In the genomic region with DNA sequence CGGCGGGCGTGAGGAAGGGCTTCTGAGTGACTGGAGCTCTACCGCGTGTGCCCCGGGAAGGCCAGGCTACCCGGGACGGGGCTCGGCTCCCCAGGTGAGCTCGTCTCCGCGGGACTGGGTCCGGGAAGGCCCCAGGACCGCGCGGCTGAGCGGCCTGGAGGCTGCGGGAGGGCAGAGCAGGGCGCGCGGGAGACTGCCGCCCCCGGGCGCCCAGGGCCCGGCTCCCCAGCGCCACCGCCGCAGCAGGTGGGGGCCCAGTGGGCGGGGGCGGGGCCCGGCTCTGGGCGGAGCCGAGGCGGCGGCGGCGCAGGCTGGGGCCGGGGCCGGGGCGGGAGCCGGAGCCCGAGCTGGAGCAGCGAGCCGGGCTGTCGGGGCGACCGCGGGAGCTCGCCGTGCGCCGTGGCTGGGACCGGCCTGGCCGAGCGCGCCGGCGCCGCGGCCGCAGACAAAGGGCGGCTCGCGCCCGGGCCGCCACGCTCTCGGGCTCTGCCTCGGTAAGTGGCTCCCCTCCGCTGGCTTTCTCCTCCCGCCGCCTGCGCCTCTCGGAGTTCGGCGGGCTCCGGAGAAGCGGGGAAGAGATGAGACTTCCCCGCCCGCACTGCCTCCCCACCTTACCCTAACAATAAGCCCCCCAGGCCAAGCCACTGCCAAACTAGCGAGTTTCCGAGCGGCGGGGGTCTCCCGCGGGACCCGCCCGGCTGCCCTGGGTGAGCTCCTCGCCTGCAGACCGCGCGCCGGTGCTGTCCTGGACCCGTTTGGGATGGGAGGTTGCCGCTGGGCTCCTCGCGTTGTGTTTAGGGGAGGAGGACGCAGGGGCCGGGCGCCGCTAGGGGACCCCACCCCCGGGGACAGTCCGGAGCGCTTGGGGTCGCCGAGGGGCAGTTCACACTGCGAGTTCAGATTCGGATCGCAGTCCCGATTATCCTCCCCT, we compare ENCODE assay signal across 8 cellular contexts. TPM values are rescaled to one million over a fixed set of nuclear protein-coding genes. Genes with fewer than 3 reads are reported as not detected.
A peak's percentile ranks its signal among the peaks of the same experiment; 100 is the strongest.
DNase-seq lines count a peak whose midpoint lies in the region; ATAC-seq and TF ChIP-seq lines count a peak whose summit lies in the region.

A gene (plus strand): TSS at position 338 of the 931 bp plus-strand sequence. CDS start 103,872 bp downstream, outside the sequence.

- peak within 1 kb of the TSS; percentile 25 for H3K4me3 ChIP-seq in AG04450 (ENCODE audit: low read depth, low read length)
- peak within 1 kb of the TSS; percentile 15; the same call in 1 of the 2 replicates for H3K4me3 ChIP-seq in IMR-90 (ENCODE audit: insufficient read depth, low read depth, low read length)

- peak within 1 kb of the TSS; percentile 26 for H3K4me3 Mint-ChIP-seq in activated T-helper 2 cell treated with anti-CD3 and anti-CD28 coated beads, Interferon-gamma antibody, Interleukin-2, Interleukin-4, amounts not matched to agents 10 μg/mL and 5 μg/mL and 100 μg/mL, durations not matched to agents 14 hours and 24 hours and 36 hours (ENCODE audit: low read depth)
- H3K4me3 Mint-ChIP-seq in neural crest cell = peak within 1 kb of the TSS; percentile 90

- H3K27me3 ChIP-seq in AG04450 (ENCODE audit: control insufficient read depth, insufficient read depth, low read length) = peaks cover 40% of the 10 kb centered on the region
- peaks cover 38% of the 10 kb centered on the region for H3K27me3 ChIP-seq in IMR-90 (ENCODE audit: control insufficient read depth, insufficient read depth, low read length)

- H3K79me1 ChIP-seq in IMR-90 (ENCODE audit: low read depth in 1 of 2, low read length in 2 of 2) = no peaks in the 10 kb centered on the region

- peak within 1 kb of the TSS; percentile 59; the same call in 1 of the 2 replicates for H3K4me2 ChIP-seq in IMR-90 (ENCODE audit: low read depth, low read length)

- H3K14ac ChIP-seq in IMR-90 (replicated peaks; ENCODE audit: low read depth, low read length) = no peak within 1 kb of the TSS

- no peak for TF ChIP-seq CTCF in AG04450 (IDR thresholded peaks at IDR 0.05; ENCODE audit: low read depth, low read length)
- no peak for TF ChIP-seq CTCF in IMR-90 (conservative IDR thresholded peaks at IDR 0.05; ENCODE audit: low read depth, low read length)
- peak; percentile 15 for TF ChIP-seq CTCF in neural crest cell (conservative IDR thresholded peaks at IDR 0.05)

- in situ Hi-C loops in IMR-90 (cut with MboI; ENCODE audit: low sequenced_read_pairs) = no loop called here

- no peak within 1 kb of the TSS for H2AK5ac ChIP-seq in IMR-90 (ENCODE audit: low read depth, low read length)

- H4K91ac ChIP-seq in IMR-90 (ENCODE audit: insufficient read depth, low read depth, low read length) = no peak within 1 kb of the TSS

- H2AFZ ChIP-seq in IMR-90 (replicated peaks; ENCODE audit: low read length, poor library complexity) = peak within 1 kb of the TSS; percentile 68

- CTCF ChIA-PET in AG04450 (lab: Charles Lee) (no interaction called here), IMR-90 (lab: Yijun Ruan, JAX) (interaction anchor here (0.6 kb wide), 1 partner anchor 73 kb away, joined by 3 read pairs; no protein-coding TSS in a partner anchor)

- H4K5ac ChIP-seq in IMR-90 (ENCODE audit: low read depth, low read length) = no peak within 1 kb of the TSS

- no peak within 1 kb of the TSS for H2BK5ac ChIP-seq in IMR-90 (ENCODE audit: low read depth, low read length, poor library complexity, severe bottlenecking)

- peaks cover 9% of the 10 kb centered on the region for H3K9me3 Mint-ChIP-seq in activated T-helper 2 cell treated with anti-CD3 and anti-CD28 coated beads, Interferon-gamma antibody, Interleukin-2, Interleukin-4, amounts not matched to agents 10 μg/mL and 5 μg/mL and 100 μg/mL, durations not matched to agents 14 hours and 24 hours and 36 hours
- H3K9me3 Mint-ChIP-seq in neural crest cell = peaks cover 6% of the 10 kb centered on the region

- H4K20me1 ChIP-seq in IMR-90 (ENCODE audit: insufficient read depth, low read length) = no peaks in the 10 kb centered on the region

- dilution Hi-C loops in IMR-90 (cut with HindIII; ENCODE audit: low sequenced_read_pairs, unreplicated experiment) = no loop called here

- no peaks in the 10 kb centered on the region for H3K4me1 ChIP-seq in IMR-90 (ENCODE audit: control insufficient read depth, insufficient read depth, low read length)

- TF ChIP-seq POLR2A in GM18505 (IDR thresholded peaks at IDR 0.05; ENCODE audit: borderline replicate concordance, extremely low read depth, insufficient read depth, insufficient read length) = no peak
- TF ChIP-seq POLR2A in IMR-90 (IDR thresholded peaks at IDR 0.05; ENCODE audit: low read depth, low read length) = no peak

- no peak within 1 kb of the TSS for H3K18ac ChIP-seq in IMR-90 (ENCODE audit: low read depth, low read length)

- 1% methylated on average over 28 of the region's 110 CpGs; no CpG with 5 or more reads in 1 of the 2 experiments for WGBS in IMR-90 (ENCODE audit: extremely low coverage in 2 of 2, insufficient read length in 1 of 2), 2 experiments

- no peak within 1 kb of the TSS for H3K4ac ChIP-seq in IMR-90 (ENCODE audit: low read depth, low read length)

- intact Hi-C loops in IMR-90 (cut with micrococcal nuclease) = no loop called here
- intact Hi-C loops in activated T-helper 2 cell treated with anti-CD3 and anti-CD28 coated beads, Interferon-gamma antibody, Interleukin-2, Interleukin-4, amounts not matched to agents 10 μg/mL and 5 μg/mL and 100 μg/mL, durations not matched to agents 14 hours and 24 hours and 36 hours (cut with micrococcal nuclease) = no loop called here

- peaks cover 70% of the 10 kb centered on the region for H3K27me3 Mint-ChIP-seq in activated T-helper 2 cell treated with anti-CD3 and anti-CD28 coated beads, Interferon-gamma antibody, Interleukin-2, Interleukin-4, amounts not matched to agents 10 μg/mL and 5 μg/mL and 100 μg/mL, durations not matched to agents 14 hours and 24 hours and 36 hours (ENCODE audit: low read depth)
- peaks cover 52% of the 10 kb centered on the region for H3K27me3 Mint-ChIP-seq in neural crest cell (ENCODE audit: low read depth)

- DNase-seq in AG04450 (ENCODE audit: low read depth, low spot score) (no peak), IMR-90 (no peak), glomerular visceral epithelial cell (ENCODE audit: extremely low spot score) (peak; percentile 22), neural crest cell (ENCODE audit: low read depth, low spot score) (peak; percentile 45), foreskin melanocyte (no peak)
- DNase-seq in activated T-helper 2 cell treated with anti-CD3 and anti-CD28 coated beads, Interferon-gamma antibody, Interleukin-2, Interleukin-4, amounts not matched to agents 10 μg/mL and 5 μg/mL and 100 μg/mL, durations not matched to agents 14 hours and 24 hours and 36 hours (ENCODE audit: low spot score) = no peak
- no peak for DNase-seq in activated effector memory CD4-positive, alpha-beta T cell treated with anti-CD3 and anti-CD28 coated beads, Interleukin-2, amount 50 U/mL, for 16 hours

- no peak within 1 kb of the TSS for H4K8ac ChIP-seq in IMR-90 (ENCODE audit: low read depth in 2 of 2, low read length in 2 of 2)

- no peak within 1 kb of the TSS for H2BK15ac ChIP-seq in IMR-90 (ENCODE audit: low read depth, low read length)

- no peak within 1 kb of the TSS for H3K27ac ChIP-seq in AG04450 (ENCODE audit: low read depth, low read length)
- no peak within 1 kb of the TSS for H3K27ac ChIP-seq in IMR-90 (ENCODE audit: insufficient read depth, low read length)

- BruUV-seq in IMR-90 (replicated peaks; lab: Mats Ljungman, UMichigan) = no TSS peak

- H3K4me1 Mint-ChIP-seq in activated T-helper 2 cell treated with anti-CD3 and anti-CD28 coated beads, Interferon-gamma antibody, Interleukin-2, Interleukin-4, amounts not matched to agents 10 μg/mL and 5 μg/mL and 100 μg/mL, durations not matched to agents 14 hours and 24 hours and 36 hours (ENCODE audit: low read depth) = no peaks in the 10 kb centered on the region
- peaks cover 10% of the 10 kb centered on the region for H3K4me1 Mint-ChIP-seq in neural crest cell

- H2AK9ac ChIP-seq in IMR-90 (replicated peaks; ENCODE audit: low read depth, low read length, poor library complexity) = peak within 1 kb of the TSS; percentile 31

- H3K27ac Mint-ChIP-seq in activated T-helper 2 cell treated with anti-CD3 and anti-CD28 coated beads, Interferon-gamma antibody, Interleukin-2, Interleukin-4, amounts not matched to agents 10 μg/mL and 5 μg/mL and 100 μg/mL, durations not matched to agents 14 hours and 24 hours and 36 hours = no peak within 1 kb of the TSS
- peak within 1 kb of the TSS; percentile 91 for H3K27ac Mint-ChIP-seq in neural crest cell (ENCODE audit: unreplicated experiment)

- H3K9me3 ChIP-seq in AG04450 (ENCODE audit: control insufficient read depth, insufficient read depth, low read length) = peaks cover 4% of the 10 kb centered on the region; the same call in 1 of the 2 replicates
- H3K9me3 ChIP-seq in IMR-90 (ENCODE audit: control insufficient read depth, insufficient read depth, low read length) = no peaks in the 10 kb centered on the region

- no peak within 1 kb of the TSS for H3K23ac ChIP-seq in IMR-90 (ENCODE audit: low read depth, low read length)

- no peaks in the 10 kb centered on the region for H3K36me3 ChIP-seq in IMR-90 (ENCODE audit: control insufficient read depth, insufficient read depth, low read length)

- peak; percentile 66 for ATAC-seq in GM18505 (IDR thresholded peaks at IDR 0.05; ENCODE audit: unreplicated experiment)
- ATAC-seq in IMR-90 (ENCODE audit: low read depth) = peak; percentile 86

- H3K56ac ChIP-seq in IMR-90 (ENCODE audit: extremely low read depth, insufficient read depth, low read length) = no peak within 1 kb of the TSS

- no peak within 1 kb of the TSS for H2BK120ac ChIP-seq in IMR-90 (ENCODE audit: low read depth, low read length)

- H3K36me3 Mint-ChIP-seq in activated T-helper 2 cell treated with anti-CD3 and anti-CD28 coated beads, Interferon-gamma antibody, Interleukin-2, Interleukin-4, amounts not matched to agents 10 μg/mL and 5 μg/mL and 100 μg/mL, durations not matched to agents 14 hours and 24 hours and 36 hours (ENCODE audit: low read depth) = no peaks in the 10 kb centered on the region
- H3K36me3 Mint-ChIP-seq in neural crest cell (ENCODE audit: low read depth) = peaks cover 4% of the 10 kb centered on the region

- H3K9ac ChIP-seq in IMR-90 (ENCODE audit: low read depth, low read length) = no peak within 1 kb of the TSS

- no peak for TF ChIP-seq RAD21 in IMR-90 (IDR thresholded peaks at IDR 0.05; ENCODE audit: low read length)

- POLR2A ChIA-PET in AG04450 (lab: Yijun Ruan, JAX) = no interaction called here
- POLR2A ChIA-PET in IMR-90 (lab: Charles Lee; ENCODE audit: unreplicated experiment) = no interaction called here

- no peak within 1 kb of the TSS for H2BK20ac ChIP-seq in IMR-90 (ENCODE audit: low read depth, low read length)

- no peaks in the 10 kb centered on the region for H3K9me1 ChIP-seq in IMR-90 (ENCODE audit: insufficient read depth, low read length)

RNA-seq across cellular contexts. Expression of the gene that starts here (rescaled TPM):
- polyA plus RNA-seq in AG04450 (2011; rRNA removed) (not detected in 2 replicates), IMR-90 (2012; rRNA removed) (not detected in 2 replicates)
- not detected in 2 replicates for polyA minus RNA-seq in AG04450 (2011; rRNA and poly(A)+ RNA removed)
- total RNA-seq in IMR-90 (2012; rRNA removed) (not detected in 2 replicates), neural crest cell (9.1 and 9.3 TPM in 2 replicates)
- polyA plus RNA-seq in IMR-90 (2012; cell fraction: cytosol; rRNA removed) = not detected in 2 replicates
- polyA plus RNA-seq in IMR-90 (2012; cell fraction: nucleus; rRNA removed; ENCODE audit: low replicate concordance) = not detected in 2 replicates
- not detected in 2 replicates for total RNA-seq in activated T-helper 2 cell treated with anti-CD3 and anti-CD28 coated beads, Interferon-gamma antibody, Interleukin-2, Interleukin-4, amounts not matched to agents 10 μg/mL and 5 μg/mL and 100 μg/mL, durations not matched to agents 14 hours and 24 hours and 36 hours

Comparison
In these comparisons a context has a peak if more than half of its experiments do, and no peak if none do; other contexts are left out.
1. RNA of the gene that starts here (total RNA-seq): 9.1 to 9.3 TPM in neural crest cell; not detected in IMR-90 and not detected in activated T-helper 2 cell treated with anti-CD3 and anti-CD28 coated beads, Interferon-gamma antibody, Interleukin-2, Interleukin-4, amounts not matched to agents 10 μg/mL and 5 μg/mL and 100 μg/mL, durations not matched to agents 14 hours and 24 hours and 36 hours; every median in the first group is over 10 times any median in the second.
2. Peak in ATAC-seq, H3K4me3 ChIP-seq and H3K4me2 ChIP-seq in IMR-90; RNA of the gene not detected or under 1 TPM.
3. DNase-seq: peak in glomerular visceral epithelial cell (single experiment) and neural crest cell (single experiment); none in AG04450 (single experiment), IMR-90 (single experiment), activated T-helper 2 cell treated with anti-CD3 and anti-CD28 coated beads, Interferon-gamma antibody, Interleukin-2, Interleukin-4, amounts not matched to agents 10 μg/mL and 5 μg/mL and 100 μg/mL, durations not matched to agents 14 hours and 24 hours and 36 hours (single experiment), activated effector memory CD4-positive, alpha-beta T cell treated with anti-CD3 and anti-CD28 coated beads, Interleukin-2, amount 50 U/mL, for 16 hours (single experiment) and foreskin melanocyte (single experiment).